Comparison of ENCODE assay signal across 8 cellular contexts in genomic region chr6:26195376-26195923, GRCh38.
DNase-seq lines count a peak whose midpoint lies in the region; ATAC-seq, FAIRE-seq and TF ChIP-seq lines count a peak whose summit lies in the region.

No MANE protein-coding gene starts in this region.

- H3K9me3 ChIP-seq in CD8-positive, alpha-beta T cell (ENCODE audit: low read length): no peaks in the 10 kb centered on the region
- H3K9me3 ChIP-seq in smooth muscle cell (replicated peaks; ENCODE audit: low read depth): no peaks in the 10 kb centered on the region

- no peaks in the 10 kb centered on the region for H3K27me3 ChIP-seq in CD8-positive, alpha-beta T cell (ENCODE audit: insufficient read depth, low read length)
- H3K27me3 ChIP-seq in smooth muscle cell (ENCODE audit: low read depth): no peaks in the 10 kb centered on the region

- H3K4me1 Mint-ChIP-seq in CD8-positive, alpha-beta T cell (ENCODE audit: low read depth): peaks cover 41% of the 10 kb centered on the region

- peaks cover 3% of the 10 kb centered on the region for H3K79me2 ChIP-seq in smooth muscle cell (ENCODE audit: low read depth)

- intact Hi-C loops in CD8-positive, alpha-beta T cell (cut with DNase I, micrococcal nuclease): loop anchor here (1.0 to 5.0 kb wide), 3 partner anchors 9 to 163 kb away; a partner anchor contains a TSS

- 1% methylated on average over 23 of the region's 23 CpGs for WGBS in smooth muscle cell (ENCODE audit: low lambda C conversion rate)

- H3K4me1 ChIP-seq in CD8-positive, alpha-beta T cell (ENCODE audit: insufficient read depth, low read length): peaks cover 20% of the 10 kb centered on the region
- peaks cover 15% of the 10 kb centered on the region for H3K4me1 ChIP-seq in smooth muscle cell (ENCODE audit: low read depth)

- no peaks in the 10 kb centered on the region for H3K27me3 Mint-ChIP-seq in CD8-positive, alpha-beta T cell (ENCODE audit: low read depth)

- peak overlapping the region; percentile 92 for H3K4me2 ChIP-seq in smooth muscle cell

- no peaks in the 10 kb centered on the region for H3K36me3 ChIP-seq in CD8-positive, alpha-beta T cell (ENCODE audit: insufficient read depth, low read length)
- no peaks in the 10 kb centered on the region for H3K36me3 ChIP-seq in smooth muscle cell (ENCODE audit: low read depth)

- H3K4me3 Mint-ChIP-seq in CD8-positive, alpha-beta T cell: peak overlapping the region; percentile 96

- peak overlapping the region; percentile 89 for H3K27ac ChIP-seq in CD8-positive, alpha-beta T cell (ENCODE audit: low read depth, low read length)
- peak overlapping the region; percentile 91 for H3K27ac ChIP-seq in smooth muscle cell (ENCODE audit: low read depth)

- no peaks in the 10 kb centered on the region for H3K9me3 Mint-ChIP-seq in CD8-positive, alpha-beta T cell

- CTCF ChIA-PET in CD8-positive, alpha-beta T cell (lab: Charles Lee): interaction anchor here (1.0 to 7.9 kb wide), 7 partner anchors 12 to 38 kb away, joined by 3 to 45 read pairs (median 22); a partner anchor contains a TSS

- H3K4me3 ChIP-seq in CD8-positive, alpha-beta T cell (ENCODE audit: low read depth, low read length): peak overlapping the region; percentile 82
- H3K4me3 ChIP-seq in smooth muscle cell: peak overlapping the region; percentile 79

- no peak for TF ChIP-seq CTCF in CD8-positive, alpha-beta T cell (IDR thresholded peaks at IDR 0.05)
- no peak for TF ChIP-seq CTCF in smooth muscle cell (IDR thresholded peaks at IDR 0.05; ENCODE audit: borderline replicate concordance, insufficient read depth, poor library complexity, severe bottlenecking)

- POLR2A ChIA-PET in CD8-positive, alpha-beta T cell (lab: Charles Lee): interaction anchor here (0.6 to 15.5 kb wide), 34 partner anchors 9 to 1699 kb away, joined by 3 to 1041 read pairs (median 52); partner anchors contain the start of genes HFE and HMGN4

- H3K9ac ChIP-seq in smooth muscle cell (ENCODE audit: low read depth): peak overlapping the region; percentile 84

- ATAC-seq in CD8-positive, alpha-beta T cell: peak; percentile 51
- ATAC-seq in GM21723 (IDR thresholded peaks at IDR 0.05; ENCODE audit: unreplicated experiment): peak; percentile 39
- ATAC-seq in activated CD4-positive, CD25-positive, alpha-beta regulatory T cell treated with anti-CD3 and anti-CD28 coated beads, Interleukin-2, amount 50 U/mL, for 24 hours: peak; percentile 63 to 69

- H2AFZ ChIP-seq in smooth muscle cell (ENCODE audit: low read depth): peak overlapping the region; percentile 84

- peak overlapping the region; percentile 99 for H3K27ac Mint-ChIP-seq in CD8-positive, alpha-beta T cell

- peaks cover 8% of the 10 kb centered on the region for H4K20me1 ChIP-seq in smooth muscle cell (ENCODE audit: low read depth)

- H3K36me3 Mint-ChIP-seq in CD8-positive, alpha-beta T cell: peaks cover 27% of the 10 kb centered on the region

- DNase-seq in CD8-positive, alpha-beta T cell: peak; percentile 62 to 96 (median 80)
- DNase-seq in NCI-H2081 (lab: John Stamatoyannopoulos, UW) (peak; percentile 79 to 90), cerebellar cortex (ENCODE audit: low spot score) (peak; percentile 98), smooth muscle cell (lab: John Stamatoyannopoulos, UW; ENCODE audit: unreplicated experiment) (no peak), NCI-H1694 treated with DMSO at 0.1 percent for 48 hours (lab: John Stamatoyannopoulos, UW) (no peak)

- H3F3A ChIP-seq in smooth muscle cell (ENCODE audit: low read depth): peaks cover 17% of the 10 kb centered on the region

- peak; percentile 61 for FAIRE-seq in islet of Langerhans (lab: Jason Lieb, UNC)

Comparison
In these comparisons a context has a peak if more than half of its experiments do, and no peak if none do; other contexts are left out.
1. DNase-seq: peak in CD8-positive, alpha-beta T cell (7 of 7), NCI-H2081 (2 of 2) and cerebellar cortex (single experiment); none in smooth muscle cell (single experiment) and NCI-H1694 treated with DMSO at 0.1 percent for 48 hours (single experiment).
2. Peak in every context shown above with its lines, with median percentiles within 50 percentile points of each other: ATAC-seq.